Comparison of ENCODE assay signal across 8 cellular contexts in genomic region chr2:42168459-42169099, GRCh38. TPM values are rescaled to one million over a fixed set of nuclear protein-coding genes. Genes with fewer than 3 reads are reported as not detected.
A peak's percentile ranks its signal among the peaks of the same experiment; 100 is the strongest.
DNase-seq lines count a peak whose midpoint lies in the region; ATAC-seq and TF ChIP-seq lines count a peak whose summit lies in the region.

No MANE protein-coding gene starts in this region.

- POLR2A ChIA-PET in Panc1 (lab: Charles Lee): interaction anchor here (0.6 kb wide), 1 partner anchor 34 kb away, joined by 3 read pairs; no protein-coding TSS in a partner anchor

- CTCF ChIA-PET in Panc1 (lab: Charles Lee): no interaction called here

- no peaks in the 10 kb centered on the region for H3K36me3 ChIP-seq in ES-I3 (ENCODE audit: insufficient read depth, low read length)
- H3K36me3 ChIP-seq in Panc1 (ENCODE audit: control insufficient read depth, insufficient read depth, low read length): peaks cover 11% of the 10 kb centered on the region
- H3K36me3 ChIP-seq in cardiac muscle cell: no peaks in the 10 kb centered on the region

- no peak for TF ChIP-seq CTCF in Panc1 (IDR thresholded peaks at IDR 0.05)
- no peak for TF ChIP-seq CTCF in cardiac muscle cell (IDR thresholded peaks at IDR 0.05; ENCODE audit: low read depth, low read length)
- TF ChIP-seq CTCF in retinal pigment epithelial cell (conservative IDR thresholded peaks at IDR 0.05; ENCODE audit: low read depth, low read length): no peak

- intact Hi-C loops in Panc1 (cut with micrococcal nuclease; ENCODE audit: unreplicated experiment): no loop called here

- H3K27me3 ChIP-seq in Panc1 (ENCODE audit: control insufficient read depth, insufficient read depth, low read length): no peaks in the 10 kb centered on the region
- no peaks in the 10 kb centered on the region for H3K27me3 ChIP-seq in cardiac muscle cell

- H3K9me3 ChIP-seq in ES-I3 (ENCODE audit: control insufficient read depth, insufficient read depth, low read length) (no peaks in the 10 kb centered on the region), Panc1 (ENCODE audit: control insufficient read depth, insufficient read depth, low read depth, low read length) (no peaks in the 10 kb centered on the region), cardiac muscle cell (ENCODE audit: low read depth) (no peaks in the 10 kb centered on the region)

- in situ Hi-C loops in Panc1 (cut with HindIII; ENCODE audit: low pct_unique_long_range_greater_than_20kb, low sequenced_read_pairs): no loop called here

- DNase-seq in Panc1 (ENCODE audit: low read depth, low spot score) (no peak), cardiac muscle cell (ENCODE audit: low read depth in 1 of 2, low spot score in 1 of 2) (no peak), retinal pigment epithelial cell (ENCODE audit: low read depth) (no peak), NK-92 (lab: John Stamatoyannopoulos, UW; ENCODE audit: unreplicated experiment) (no peak), cerebellar nuclear complex (lab: John Stamatoyannopoulos, UW) (no peak)
- no peak for DNase-seq in activated CD4-positive, alpha-beta T cell treated with anti-CD3 and anti-CD28 coated beads for 1 hour

- peak overlapping the region; percentile 14; the same call in 1 of the 2 replicates for H3K9ac ChIP-seq in ES-I3 (ENCODE audit: low read depth, low read length)

- peaks cover 17% of the 10 kb centered on the region for H3K4me1 ChIP-seq in ES-I3 (ENCODE audit: insufficient read depth, low read length)
- peaks cover 37% of the 10 kb centered on the region for H3K4me1 ChIP-seq in Panc1 (ENCODE audit: control insufficient read depth, insufficient read depth, low read length)
- peaks cover 33% of the 10 kb centered on the region for H3K4me1 ChIP-seq in cardiac muscle cell (ENCODE audit: low read depth)

- H3K27ac ChIP-seq in Panc1 (ENCODE audit: low read length): peak overlapping the region; percentile 96
- peak overlapping the region; percentile 46 for H3K27ac ChIP-seq in cardiac muscle cell

- BruUV-seq in Panc1 (replicated peaks; lab: Mats Ljungman, UMichigan): no TSS peak

- ATAC-seq in Panc1 (no peak), GM19452 (IDR thresholded peaks at IDR 0.05; ENCODE audit: unreplicated experiment) (no peak)

- H3K4me3 ChIP-seq in Panc1 (ENCODE audit: low read depth in 2 of 2, low read length in 2 of 2) (peak overlapping the region; percentile 17 to 32; a peak in 2 of 4 replicates), cardiac muscle cell (no peak overlapping the region), retinal pigment epithelial cell (ENCODE audit: low read length) (peak overlapping the region; percentile 14)

RNA-seq across cellular contexts. Expression of gene EML4, which starts 0.6 kb away (rescaled TPM):
- total RNA-seq in Panc1 (2021; ENCODE audit: unreplicated experiment): 107 TPM
- 47.3 TPM for polyA plus RNA-seq in Panc1 (2012; ENCODE audit: insufficient read length)
- 39.5 and 56.2 TPM in 2 replicates for total RNA-seq in cardiac muscle cell
- polyA plus RNA-seq in cardiac muscle cell: 45.5 and 46.6 TPM in 2 replicates
